In the genomic region with DNA sequence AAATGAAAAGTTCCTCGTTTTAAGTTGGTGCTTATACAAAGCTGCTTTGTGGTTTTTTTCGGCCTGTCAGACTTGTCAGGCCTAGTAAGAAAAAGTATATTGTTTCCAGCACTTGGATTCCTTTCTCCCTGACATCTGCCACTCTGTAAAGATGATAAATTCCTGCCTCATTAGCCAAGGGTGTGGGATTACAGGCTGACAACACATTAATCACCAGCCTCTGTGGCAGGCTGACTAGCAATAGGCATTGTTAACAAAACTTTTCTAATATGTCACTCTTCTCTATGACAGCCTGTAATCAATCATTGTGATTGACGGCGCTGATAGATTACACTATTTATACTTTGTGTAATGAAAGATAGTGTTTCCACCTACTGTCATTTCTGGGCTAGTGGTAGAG, we compare ENCODE assay signal across 10 cellular contexts.
DNase-seq lines count a peak whose midpoint lies in the region; ATAC-seq and TF ChIP-seq lines count a peak whose summit lies in the region.
"Had no signal": no experiment of that assay in that cellular context is flagged by ENCODE, and none has a peak within 500 bp of the region (broad histone marks: within the 10 kb centered on the region; RNA-seq: fewer than 3 reads in every experiment).

No MANE protein-coding gene starts in this region.

- peaks cover 47% of the 10 kb centered on the region for H3K4me1 Mint-ChIP-seq in progenitor cell of endocrine pancreas (ENCODE audit: low read depth)
- no peaks in the 10 kb centered on the region for H3K4me1 Mint-ChIP-seq in activated CD8-positive, alpha-beta memory T cell treated with anti-CD3 and anti-CD28 coated beads, Interleukin-2, amount 10 ng/mL, durations not matched to agents 7 days and 5 days

- peak overlapping the region; percentile 82 for H3K27ac Mint-ChIP-seq in progenitor cell of endocrine pancreas
- H3K27ac Mint-ChIP-seq in activated CD8-positive, alpha-beta memory T cell treated with anti-CD3 and anti-CD28 coated beads, Interleukin-2, amount 10 ng/mL, durations not matched to agents 7 days and 5 days, result no peak overlapping the region

- POLR2A ChIA-PET in HEK293T (lab: Yijun Ruan, JAX), result interaction anchor here (0.7 to 2.4 kb wide), 7 partner anchors 37 to 718 kb away, joined by 3 to 10 read pairs (median 4); a partner anchor contains a TSS

- CTCF ChIA-PET in HEK293T (lab: Yijun Ruan, JAX), result no interaction called here
- CTCF ChIA-PET in activated CD8-positive, alpha-beta memory T cell treated with anti-CD3 and anti-CD28 coated beads, Interleukin-2, amount 10 ng/mL, durations not matched to agents 7 days and 5 days (lab: Charles Lee), result no interaction called here

- no peaks in the 10 kb centered on the region for H3K27me3 Mint-ChIP-seq in progenitor cell of endocrine pancreas
- no peaks in the 10 kb centered on the region for H3K27me3 Mint-ChIP-seq in activated CD8-positive, alpha-beta memory T cell treated with anti-CD3 and anti-CD28 coated beads, Interleukin-2, amount 10 ng/mL, durations not matched to agents 7 days and 5 days

- peaks cover 9% of the 10 kb centered on the region for H3K36me3 Mint-ChIP-seq in progenitor cell of endocrine pancreas (ENCODE audit: insufficient read depth)
- H3K36me3 Mint-ChIP-seq in activated CD8-positive, alpha-beta memory T cell treated with anti-CD3 and anti-CD28 coated beads, Interleukin-2, amount 10 ng/mL, durations not matched to agents 7 days and 5 days, result no peaks in the 10 kb centered on the region

- ATAC-seq in esophagus mucosa, result peak; percentile 56
- no peak for ATAC-seq in activated CD8-positive, alpha-beta memory T cell treated with anti-CD3 and anti-CD28 coated beads, Interleukin-2, amount 10 ng/mL, durations not matched to agents 7 days and 5 days

- peaks cover 6% of the 10 kb centered on the region for H3K9me3 Mint-ChIP-seq in progenitor cell of endocrine pancreas (ENCODE audit: low read depth)
- peaks cover 7% of the 10 kb centered on the region for H3K9me3 Mint-ChIP-seq in activated CD8-positive, alpha-beta memory T cell treated with anti-CD3 and anti-CD28 coated beads, Interleukin-2, amount 10 ng/mL, durations not matched to agents 7 days and 5 days (ENCODE audit: low read depth)

- DNase-seq in HEK293T (ENCODE audit: extremely low spot score), result peak; percentile 39
- peak; percentile 43 for DNase-seq in NCI-H226
- DNase-seq in progenitor cell of endocrine pancreas (ENCODE audit: low spot score, unreplicated experiment), result no peak
- no peak for DNase-seq in activated CD8-positive, alpha-beta memory T cell treated with anti-CD3 and anti-CD28 coated beads, Interleukin-2, amount 10 ng/mL, durations not matched to agents 7 days and 5 days
- DNase-seq in stimulated activated CD4-positive, alpha-beta T cell treated with anti-CD3 and anti-CD28 coated beads, Interleukin-15, amount 100 ng/mL, for 24 hours, result no peak
- no peak for DNase-seq in cortex of kidney (lab: John Stamatoyannopoulos, UW)
- DNase-seq: activated CD8-positive, alpha-beta memory T cell treated with anti-CD3 and anti-CD28 coated beads, Interleukin-2, amount 50 U/mL, for 48 hours; dorsolateral prefrontal cortex; NCI-H2107 had no signal

- TF ChIP-seq CTCF in progenitor cell of endocrine pancreas (IDR thresholded peaks at IDR 0.05; ENCODE audit: unreplicated experiment), result no peak

- no peak overlapping the region for H3K4me3 Mint-ChIP-seq in progenitor cell of endocrine pancreas (ENCODE audit: low read depth)
- no peak overlapping the region for H3K4me3 Mint-ChIP-seq in activated CD8-positive, alpha-beta memory T cell treated with anti-CD3 and anti-CD28 coated beads, Interleukin-2, amount 10 ng/mL, durations not matched to agents 7 days and 5 days

TF ChIP-seq in HEK293T, 16 proteins besides CTCF, POLR2A, EP300 and RAD21:
- no peak for TF ChIP-seq L3MBTL2 (conservative IDR thresholded peaks at IDR 0.05)
- peak; percentile 100 for TF ChIP-seq CTBP1 (IDR thresholded peaks at IDR 0.05; ENCODE audit: borderline replicate concordance)
- no peak for TF ChIP-seq BHLHE40 (IDR thresholded peaks at IDR 0.05; ENCODE audit: borderline replicate concordance)
- peak; percentile 100 for TF ChIP-seq LEF1 (IDR thresholded peaks at IDR 0.05; ENCODE audit: borderline replicate concordance)
- peak; percentile 87 for TF ChIP-seq ARNT (IDR thresholded peaks at IDR 0.05)
- no peak for TF ChIP-seq TARDBP (IDR thresholded peaks at IDR 0.05)
- peak; percentile 64; the same call in 1 of the 2 replicates for TF ChIP-seq FOXM1 (IDR thresholded peaks at IDR 0.05; ENCODE audit: borderline replicate concordance)
- no peak for TF ChIP-seq SP1 (IDR thresholded peaks at IDR 0.05)
- TF ChIP-seq, protein P1, sequence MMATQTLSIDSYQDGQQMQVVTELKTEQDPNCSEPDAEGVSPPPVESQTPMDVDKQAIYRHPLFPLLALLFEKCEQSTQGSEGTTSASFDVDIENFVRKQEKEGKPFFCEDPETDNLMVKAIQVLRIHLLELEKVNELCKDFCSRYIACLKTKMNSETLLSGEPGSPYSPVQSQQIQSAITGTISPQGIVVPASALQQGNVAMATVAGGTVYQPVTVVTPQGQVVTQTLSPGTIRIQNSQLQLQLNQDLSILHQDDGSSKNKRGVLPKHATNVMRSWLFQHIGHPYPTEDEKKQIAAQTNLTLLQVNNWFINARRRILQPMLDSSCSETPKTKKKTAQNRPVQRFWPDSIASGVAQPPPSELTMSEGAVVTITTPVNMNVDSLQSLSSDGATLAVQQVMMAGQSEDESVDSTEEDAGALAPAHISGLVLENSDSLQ (IDR thresholded peaks at IDR 0.05), result peak; percentile 100
- 0 out of 2 replicates have a peak, but pooled peaks have one; percentile 57 for TF ChIP-seq ZNF384 (IDR thresholded peaks at IDR 0.05)
- TF ChIP-seq FOXA1 (IDR thresholded peaks at IDR 0.05), result no peak

Comparison
In these comparisons a context has a peak if more than half of its experiments do, and no peak if none do; other contexts are left out.
1. DNase-seq: peak in HEK293T (single experiment) and NCI-H226 (single experiment); none in progenitor cell of endocrine pancreas (single experiment), activated CD8-positive, alpha-beta memory T cell treated with anti-CD3 and anti-CD28 coated beads, Interleukin-2, amount 10 ng/mL, durations not matched to agents 7 days and 5 days (single experiment), stimulated activated CD4-positive, alpha-beta T cell treated with anti-CD3 and anti-CD28 coated beads, Interleukin-15, amount 100 ng/mL, for 24 hours (single experiment) and cortex of kidney (single experiment).